Comparison of ENCODE assay signal across 9 cellular contexts in genomic region chr12:52867636-52868035, GRCh38. TPM values are rescaled to one million over a fixed set of nuclear protein-coding genes. Genes with fewer than 3 reads are reported as not detected.
DNase-seq lines count a peak whose midpoint lies in the region; ATAC-seq and TF ChIP-seq lines count a peak whose summit lies in the region.
"Had no signal": no experiment of that assay in that cellular context is flagged by ENCODE, and none has a peak within 500 bp of the region (broad histone marks: within the 10 kb centered on the region; RNA-seq: fewer than 3 reads in every experiment).

No MANE protein-coding gene starts in this region.

- H2AFZ ChIP-seq in OCI-LY3 (ENCODE audit: low read depth, low read length), result peak overlapping the region; percentile 46; the same call in 1 of the 2 replicates

- intact Hi-C loops in posterior vena cava (cut with DNase I), result no loop called here

- 0 out of 2 replicates have a peak, but pooled peaks cover 3% of the 10 kb centered on the region for H3K27me3 ChIP-seq in OCI-LY3 (ENCODE audit: low read depth, low read length)

- no peaks in the 10 kb centered on the region for H3K79me2 ChIP-seq in OCI-LY3 (ENCODE audit: low read length)

- DNase-seq in CD1c-positive myeloid dendritic cell (ENCODE audit: extremely low spot score) (peak; percentile 83), dermis blood vessel endothelial cell (peak; percentile 61), posterior vena cava (ENCODE audit: low spot score) (peak; percentile 92), RKO (ENCODE audit: low spot score) (no peak), kidney glomerular epithelial cell (lab: John Stamatoyannopoulos, UW) (no peak)

- peaks cover 8% of the 10 kb centered on the region for H3K4me1 ChIP-seq in OCI-LY3 (ENCODE audit: low read length)

- H3K27ac ChIP-seq in OCI-LY3 (ENCODE audit: low read length), result no peak overlapping the region

- no peaks in the 10 kb centered on the region for H3K36me3 ChIP-seq in OCI-LY3 (replicated peaks; ENCODE audit: low read depth, low read length)

- H3K4me2 ChIP-seq in OCI-LY3 (ENCODE audit: low read length), result no peak overlapping the region

- no peaks in the 10 kb centered on the region for H4K20me1 ChIP-seq in OCI-LY3 (ENCODE audit: insufficient read depth, low read length)

- no peaks in the 10 kb centered on the region for H3K9me3 ChIP-seq in OCI-LY3 (ENCODE audit: insufficient read depth, low read length)

- ATAC-seq in GM21528 (IDR thresholded peaks at IDR 0.05; ENCODE audit: low FRiP score, unreplicated experiment) (no peak), HG03342 (IDR thresholded peaks at IDR 0.05; ENCODE audit: unreplicated experiment) (no peak)

- no peak for TF ChIP-seq CTCF in OCI-LY3 (IDR thresholded peaks at IDR 0.05; ENCODE audit: low read depth, low read length)

- no peak overlapping the region for H3K9ac ChIP-seq in OCI-LY3 (ENCODE audit: low read length)

- no peak overlapping the region for H3K4me3 ChIP-seq in OCI-LY3 (ENCODE audit: low read length)

RNA-seq across cellular contexts. Expression of gene KRT78, which starts 18.8 kb away (rescaled TPM):
- total RNA-seq in dermis blood vessel endothelial cell (not detected in 2 replicates), posterior vena cava (not detected)
- total RNA-seq: frontal cortex had no signal

RNA-seq across cellular contexts. Expression of gene KRT79, which starts 33.5 kb away (rescaled TPM):
- total RNA-seq in dermis blood vessel endothelial cell, result not detected in 2 replicates
- not detected for total RNA-seq in posterior vena cava
- total RNA-seq: frontal cortex had no signal

RNA-seq across cellular contexts. Expression of gene KRT8, which starts 37.2 kb away (rescaled TPM):
- total RNA-seq in dermis blood vessel endothelial cell (9.5 and 11.9 TPM in 2 replicates), posterior vena cava (10 to 100 TPM in 1 of 2 donors, 1 to 10 TPM in 1; 4.0 to 23.6 TPM)
- total RNA-seq: frontal cortex had no signal

RNA-seq across cellular contexts. Expression of gene KRT4, which starts 53.7 kb away (rescaled TPM):
- total RNA-seq in dermis blood vessel endothelial cell (not detected in 2 replicates), posterior vena cava (not detected)
- total RNA-seq: frontal cortex had no signal

Comparison
In these comparisons a context has a peak if more than half of its experiments do, and no peak if none do; other contexts are left out.
1. DNase-seq: peak in CD1c-positive myeloid dendritic cell (single experiment), dermis blood vessel endothelial cell (single experiment) and posterior vena cava (single experiment); none in RKO (single experiment) and kidney glomerular epithelial cell (single experiment).